Comparison of ENCODE assay signal across 20 cellular contexts in the genomic region with DNA sequence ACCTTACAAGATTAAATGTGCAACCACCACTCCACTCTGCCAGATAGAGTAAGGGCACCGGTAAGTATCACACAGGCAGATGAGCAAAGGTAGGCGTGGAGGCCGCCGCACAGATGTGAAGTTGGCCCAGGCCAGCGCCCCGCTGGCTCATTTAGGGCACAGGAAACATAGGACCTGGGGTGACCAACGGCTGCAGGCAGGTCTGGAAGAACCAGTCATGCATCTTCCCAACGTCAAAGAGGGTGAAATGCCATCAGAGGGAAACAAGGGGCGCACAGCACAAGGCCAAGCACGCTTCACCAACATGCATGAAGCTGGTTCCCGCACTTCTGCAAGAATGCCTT. TPM values are rescaled to one million over a fixed set of nuclear protein-coding genes. Genes with fewer than 3 reads are reported as not detected.
A peak's percentile ranks its signal among the peaks of the same experiment; 100 is the strongest.
DNase-seq lines count a peak whose midpoint lies in the region; ATAC-seq, FAIRE-seq and TF ChIP-seq lines count a peak whose summit lies in the region.
"Had no signal": no experiment of that assay in that cellular context is flagged by ENCODE, and none has a peak within 500 bp of the region (broad histone marks: within the 10 kb centered on the region; RNA-seq: fewer than 3 reads in every experiment).

No MANE protein-coding gene starts in this region.

- H3K36me3 ChIP-seq in BLaER1 treated with 17β-estradiol and CSF1 and Interleukin-3, amounts not matched to agents 10 nM and 100 nM = peaks cover 39 to 76% (median 62%) of the 10 kb centered on the region in 11 experiments
- H3K36me3 ChIP-seq in kidney (ENCODE audit: control insufficient read depth in 1 of 2, insufficient read depth in 2 of 2, low read length in 2 of 2) (peaks cover 0 to 3% of the 10 kb centered on the region in 2 donors), sigmoid colon (peaks cover 3 to 52% (median 16%) of the 10 kb centered on the region in 4 donors)

- no peak overlapping the region for H3K4me3 Mint-ChIP-seq in endothelial cell (ENCODE audit: unreplicated experiment)

- intact Hi-C loops in kidney (cut with DNase I) = no loop called here
- intact Hi-C loops in sigmoid colon (cut with DNase I) = loop anchor here (5.0 kb wide), 1 partner anchor 165 kb away; no protein-coding TSS in a partner anchor

- H3K9me3 ChIP-seq in BLaER1 treated with 17β-estradiol and CSF1 and Interleukin-3, amounts not matched to agents 10 nM and 100 nM (replicated peaks in 1 of 11) = peaks cover 0 to 10% (median 0%) of the 10 kb centered on the region in 11 experiments; a peak in 2 of 22 replicates
- H3K9me3 ChIP-seq in kidney (ENCODE audit: control insufficient read depth in 1 of 2, low read length in 2 of 2) = no peaks in the 10 kb centered on the region
- H3K9me3 ChIP-seq in sigmoid colon = no peaks in the 10 kb centered on the region
- H3K9me3 ChIP-seq: SK-N-SH had no signal

- TF ChIP-seq EP300 in sigmoid colon (IDR thresholded peaks at IDR 0.05) = no peak

- peaks cover 4% of the 10 kb centered on the region for H3K4me1 Mint-ChIP-seq in endothelial cell (ENCODE audit: unreplicated experiment)

- H3K9ac ChIP-seq in BLaER1 treated with 17β-estradiol and CSF1 and Interleukin-3, amounts not matched to agents 10 nM and 100 nM = no peak overlapping the region
- no peak overlapping the region for H3K9ac ChIP-seq in kidney (ENCODE audit: low read length in 2 of 2)
- H3K9ac ChIP-seq: SK-N-SH had no signal

- H3K27me3 ChIP-seq in BLaER1 treated with 17β-estradiol and CSF1 and Interleukin-3, amounts not matched to agents 10 nM and 100 nM = no peaks in the 10 kb centered on the region
- no peaks in the 10 kb centered on the region for H3K27me3 ChIP-seq in HL-60 (ENCODE audit: insufficient read depth, poor library complexity, severe bottlenecking)
- H3K27me3 ChIP-seq in sigmoid colon = no peaks in the 10 kb centered on the region

- no peak overlapping the region for H3K4me3 ChIP-seq in BLaER1 treated with 17β-estradiol and CSF1 and Interleukin-3, amounts not matched to agents 10 nM and 100 nM
- H3K4me3 ChIP-seq in HL-60 (replicated peaks; ENCODE audit: insufficient read depth, low read length) (no peak overlapping the region), kidney (ENCODE audit: low read length in 2 of 2) (no peak overlapping the region), sigmoid colon (no peak overlapping the region)

- H3K4me1 ChIP-seq in BLaER1 treated with 17β-estradiol and CSF1 and Interleukin-3, amounts not matched to agents 10 nM and 100 nM = peaks cover 52 to 69% (median 56%) of the 10 kb centered on the region in 10 experiments
- no peaks in the 10 kb centered on the region for H3K4me1 ChIP-seq in kidney (ENCODE audit: control insufficient read depth in 1 of 2, insufficient read depth in 1 of 2, low read depth in 1 of 2, low read length in 2 of 2)
- H3K4me1 ChIP-seq in sigmoid colon = peaks cover 0 to 11% (median 3%) of the 10 kb centered on the region in 4 donors

- CTCF ChIA-PET in HEK293T (lab: Yijun Ruan, JAX) = no interaction called here

- H3K27me3 Mint-ChIP-seq in endothelial cell (ENCODE audit: unreplicated experiment) = peaks cover 5% of the 10 kb centered on the region

- POLR2A ChIA-PET in HEK293T (lab: Yijun Ruan, JAX) = no interaction called here

- DNase-seq in HL-60 (ENCODE audit: low read depth in 1 of 2, low spot score in 1 of 2) = no peak
- peak; percentile 55 for DNase-seq in kidney
- DNase-seq in sigmoid colon = peak; percentile 42
- no peak for DNase-seq in HEK293T (ENCODE audit: extremely low spot score)
- no peak for DNase-seq in endothelial cell (ENCODE audit: low spot score)
- no peak for DNase-seq in DMS79 (lab: John Stamatoyannopoulos, UW)
- DNase-seq: DMS53, GOT3, NCI-H1092, NCI-H146, NCI-H2081, NCI-H510A, NCI-H774, SHP77, SK-N-SH had no signal

- no peak for TF ChIP-seq POLR2A in sigmoid colon (IDR thresholded peaks at IDR 0.05)

- no peak for FAIRE-seq in kidney (lab: Jason Lieb, UNC)

- H3K27ac ChIP-seq in BLaER1 treated with 17β-estradiol and CSF1 and Interleukin-3, amounts not matched to agents 10 nM and 100 nM = peak overlapping the region in 3 of 11 experiments; percentile 14 to 53 (median 30); a peak in 4 of 22 replicates
- H3K27ac ChIP-seq in HL-60 (replicated peaks) (peak overlapping the region; percentile 52), kidney (ENCODE audit: low read depth in 2 of 2, low read length in 2 of 2) (peak overlapping the region in 1 of 2 donors; percentile 28), sigmoid colon (peak overlapping the region in 1 of 4 donors; percentile 38)

- H3K27ac Mint-ChIP-seq in endothelial cell (ENCODE audit: unreplicated experiment) = no peak overlapping the region

- H3K4me2 ChIP-seq in BLaER1 treated with 17β-estradiol and CSF1 and Interleukin-3, amounts not matched to agents 10 nM and 100 nM = peak overlapping the region; percentile 13 to 93 (median 43); a peak in 17 of 22 replicates
- H3K4me2 ChIP-seq: SK-N-SH had no signal

- no peak for ATAC-seq in HG03108 (IDR thresholded peaks at IDR 0.05; ENCODE audit: unreplicated experiment)
- ATAC-seq: Panc1 had no signal

- H4K20me1 ChIP-seq in BLaER1 treated with 17β-estradiol and CSF1 and Interleukin-3, amounts not matched to agents 10 nM and 100 nM = peaks cover 0 to 54% (median 19%) of the 10 kb centered on the region in 11 experiments; a peak in 10 of 22 replicates

- no peaks in the 10 kb centered on the region for H3K9me3 Mint-ChIP-seq in endothelial cell (ENCODE audit: unreplicated experiment)

- no peak for TF ChIP-seq CTCF in HL-60 (IDR thresholded peaks at IDR 0.05; ENCODE audit: insufficient read depth, low read length)
- no peak for TF ChIP-seq CTCF in kidney (IDR thresholded peaks at IDR 0.05; ENCODE audit: borderline replicate concordance, extremely low read depth, insufficient read depth)
- TF ChIP-seq CTCF in sigmoid colon (IDR thresholded peaks at IDR 0.05) = no peak
- no peak for TF ChIP-seq CTCF in endothelial cell (IDR thresholded peaks at IDR 0.05; ENCODE audit: unreplicated experiment)

- H3K36me3 Mint-ChIP-seq in endothelial cell (ENCODE audit: low read depth, unreplicated experiment) = peaks cover 22% of the 10 kb centered on the region

- WGBS in sigmoid colon, 2 donors = 89 to 94% methylated on average over 11 of the region's 11 CpGs

TF ChIP-seq in HEK293T, 16 proteins besides CTCF, POLR2A, EP300 and RAD21:
- no peak for TF ChIP-seq HDGF (IDR thresholded peaks at IDR 0.05; ENCODE audit: borderline replicate concordance)
- no peak for TF ChIP-seq ELF4 (IDR thresholded peaks at IDR 0.05)
- TF ChIP-seq L3MBTL2 (conservative IDR thresholded peaks at IDR 0.05) = no peak
- TF ChIP-seq ARNT (IDR thresholded peaks at IDR 0.05) = no peak
- TF ChIP-seq ZNF384 (IDR thresholded peaks at IDR 0.05) = no peak
TF ChIP-seq in HEK293T: peak in this region for 0.

RNA-seq across cellular contexts. Expression of gene SLC6A3, which starts 31.7 kb away (rescaled TPM):
- total RNA-seq in kidney (0.54 TPM), sigmoid colon (not detected), endothelial cell (ENCODE audit: unreplicated experiment) (0.10 TPM)
- polyA plus RNA-seq in kidney (ENCODE audit: insufficient read depth, low read depth, low replicate concordance) (0.09 TPM), sigmoid colon (under 1 TPM in 1 of 3 donors, not detected in 2; 0.06 TPM)
- total RNA-seq: A673, MCF 10A had no signal
- polyA plus RNA-seq: SK-N-SH had no signal

RNA-seq across cellular contexts. Expression of gene LPCAT1, which starts 46.8 kb away (rescaled TPM):
- total RNA-seq in kidney (46.5 TPM), sigmoid colon (10 to 100 TPM; 20.6 to 24.3 (median 22.3) TPM), endothelial cell (ENCODE audit: unreplicated experiment) (81.3 TPM)
- polyA plus RNA-seq in kidney (ENCODE audit: insufficient read depth, low read depth, low replicate concordance) (22.2 TPM), sigmoid colon (10 to 100 TPM in 1 of 3 donors, 1 to 10 TPM in 2; 4.2 to 35.1 (median 7.8) TPM)

Comparison
In these comparisons a context has a peak if more than half of its experiments do, and no peak if none do; other contexts are left out.
1. DNase-seq: peak in kidney (single experiment) and sigmoid colon (single experiment); none in HL-60 (0 of 2), HEK293T (single experiment), endothelial cell (single experiment) and DMS79 (single experiment).